ENCODE assay signal across 26 cellular contexts in the genomic region with DNA sequence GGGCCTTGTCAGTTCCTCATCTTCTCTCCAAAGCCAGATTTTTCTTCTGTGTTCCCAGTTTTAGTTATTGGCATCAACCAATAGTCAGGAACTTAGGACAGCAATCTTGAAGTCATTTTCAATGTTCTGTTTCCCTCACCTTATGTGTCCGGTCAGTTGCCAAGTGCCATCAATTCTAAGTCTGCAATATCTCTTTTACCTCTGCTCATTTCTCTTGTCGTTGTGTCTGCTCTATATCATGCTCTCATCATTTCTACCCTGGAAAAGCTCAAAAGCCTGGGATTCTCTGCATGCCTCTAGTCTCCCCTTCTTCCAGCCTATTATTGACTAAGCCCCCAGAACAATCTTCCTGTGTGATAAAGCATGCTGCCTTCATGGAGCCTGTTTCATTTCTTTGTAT.
"Had no signal": no experiment of that assay in that cellular context is flagged by ENCODE, and none has a peak within 500 bp of the region (broad histone marks: within the 10 kb centered on the region; RNA-seq: fewer than 3 reads in every experiment).

No MANE protein-coding gene starts in this region.

- H3K4me3 ChIP-seq: colonic mucosa, coronary artery, dorsolateral prefrontal cortex, esophagus muscularis mucosa, esophagus squamous epithelium, gastrocnemius medialis, gastroesophageal sphincter, heart left ventricle, heart right ventricle, hepatocyte had no signal

- H3K4me1 ChIP-seq: colonic mucosa, esophagus squamous epithelium, foreskin keratinocyte, gastroesophageal sphincter had no signal

- H3K9me3 ChIP-seq: colonic mucosa, esophagus muscularis mucosa, esophagus squamous epithelium, gastrocnemius medialis, gastroesophageal sphincter, heart left ventricle, heart right ventricle had no signal

- DNase-seq: colonic mucosa; cortex of kidney; dermis blood vessel endothelial cell; dorsolateral prefrontal cortex; effector CD4-positive, alpha-beta T cell; effector CD8-positive, alpha-beta T cell; effector memory CD4-positive, alpha-beta T cell; effector memory CD8-positive, alpha-beta T cell; endodermal cell; erythroblast; esophagus squamous epithelium; foreskin fibroblast; foreskin keratinocyte; foreskin melanocyte; gastrocnemius medialis; glutamatergic neuron; head of caudate nucleus; heart left ventricle; heart right ventricle had no signal

- H3K27me3 Mint-ChIP-seq: dendritic cell treated with granulocyte-macrophage colony-stimulating factor and Interleukin-4, amounts not matched to agents 40 ng/mL and 50 ng/mL, for 4 days; effector memory CD8-positive, alpha-beta T cell had no signal

- H3K27me3 ChIP-seq: colonic mucosa, dorsolateral prefrontal cortex, esophagus muscularis mucosa, esophagus squamous epithelium, foreskin keratinocyte, gastrocnemius medialis, gastroesophageal sphincter, heart left ventricle, heart right ventricle, hepatocyte had no signal

- H3K27ac Mint-ChIP-seq: dendritic cell treated with granulocyte-macrophage colony-stimulating factor and Interleukin-4, amounts not matched to agents 40 ng/mL and 50 ng/mL, for 4 days; effector memory CD8-positive, alpha-beta T cell; endodermal cell had no signal

- H3K9me3 Mint-ChIP-seq: dendritic cell treated with granulocyte-macrophage colony-stimulating factor and Interleukin-4, amounts not matched to agents 40 ng/mL and 50 ng/mL, for 4 days; effector memory CD8-positive, alpha-beta T cell; endodermal cell had no signal

- H3K36me3 ChIP-seq: colonic mucosa, esophagus muscularis mucosa, esophagus squamous epithelium, gastrocnemius medialis, gastroesophageal sphincter, heart left ventricle, heart right ventricle had no signal

- H3K4me3 Mint-ChIP-seq: dendritic cell treated with granulocyte-macrophage colony-stimulating factor and Interleukin-4, amounts not matched to agents 40 ng/mL and 50 ng/mL, for 4 days; effector memory CD8-positive, alpha-beta T cell; endodermal cell had no signal

- H2AFZ ChIP-seq: hepatocyte had no signal

- H3K4me2 ChIP-seq: hepatocyte had no signal

- H3K27ac ChIP-seq: colonic mucosa, coronary artery, dorsolateral prefrontal cortex, epithelial cell of prostate, esophagus muscularis mucosa, esophagus squamous epithelium, foreskin keratinocyte, gastrocnemius medialis, gastroesophageal sphincter, heart left ventricle, heart right ventricle, hepatocyte had no signal

- ATAC-seq: effector memory CD8-positive, alpha-beta T cell; esophagus mucosa; foreskin keratinocyte; gastrocnemius medialis; gastroesophageal sphincter; heart left ventricle; heart right ventricle had no signal
